In genomic region chr15:93029613-93030429, GRCh38 we compare ENCODE assay signal across 8 cellular contexts. TPM values are rescaled to one million over a fixed set of nuclear protein-coding genes. Genes with fewer than 3 reads are reported as not detected.
DNase-seq lines count a peak whose midpoint lies in the region; ATAC-seq and TF ChIP-seq lines count a peak whose summit lies in the region.

No MANE protein-coding gene starts in this region.

- H3K9me3 Mint-ChIP-seq in activated CD8-positive, alpha-beta memory T cell treated with anti-CD3 and anti-CD28 coated beads, Interleukin-2, amount 10 ng/mL, durations not matched to agents 7 days and 5 days (ENCODE audit: low read depth), result no peaks in the 10 kb centered on the region

- peak overlapping the region; percentile 76 for H3K4me2 ChIP-seq in skeletal muscle satellite cell (ENCODE audit: low read length)
- no peak overlapping the region for H3K4me2 ChIP-seq in OCI-LY7 (ENCODE audit: low read length)

- H3K4me1 ChIP-seq in heart right ventricle (peaks cover 24 to 63% (median 51%) of the 10 kb centered on the region in 9 donors), skeletal muscle satellite cell (ENCODE audit: control insufficient read depth, insufficient read depth, low read length) (peaks cover 36% of the 10 kb centered on the region), OCI-LY7 (ENCODE audit: insufficient read depth, low read length, poor library complexity, severe bottlenecking) (no peaks in the 10 kb centered on the region)
- H3K4me1 ChIP-seq in effector memory CD4-positive, alpha-beta T cell (ENCODE audit: control insufficient read depth, insufficient read depth, low read length, poor library complexity, severe bottlenecking), result peaks cover 5% of the 10 kb centered on the region

- H3K9me2 ChIP-seq in OCI-LY7 (ENCODE audit: insufficient read depth, low read length), result no peaks in the 10 kb centered on the region

- H4K20me1 ChIP-seq in OCI-LY7 (ENCODE audit: insufficient read depth, low read length), result no peaks in the 10 kb centered on the region

- peak; percentile 40 for DNase-seq in activated CD8-positive, alpha-beta memory T cell treated with anti-CD3 and anti-CD28 coated beads, Interleukin-2, amount 10 ng/mL, durations not matched to agents 7 days and 5 days
- DNase-seq in heart right ventricle (no peak), H4 (ENCODE audit: low spot score) (no peak), OCI-LY7 (ENCODE audit: low spot score) (no peak)
- no peak for DNase-seq in effector memory CD4-positive, alpha-beta T cell

- no peak overlapping the region for H3K27ac Mint-ChIP-seq in activated CD8-positive, alpha-beta memory T cell treated with anti-CD3 and anti-CD28 coated beads, Interleukin-2, amount 10 ng/mL, durations not matched to agents 7 days and 5 days

- no TSS peak for BruUV-seq in OCI-LY7 (replicated peaks; lab: Mats Ljungman, UMichigan)

- H2AFZ ChIP-seq in OCI-LY7 (ENCODE audit: low read length), result no peak overlapping the region

- H3K36me3 Mint-ChIP-seq in activated CD8-positive, alpha-beta memory T cell treated with anti-CD3 and anti-CD28 coated beads, Interleukin-2, amount 10 ng/mL, durations not matched to agents 7 days and 5 days, result peaks cover 18% of the 10 kb centered on the region

- H3K4me3 ChIP-seq in heart right ventricle (no peak overlapping the region), skeletal muscle satellite cell (ENCODE audit: low read length) (no peak overlapping the region), OCI-LY7 (ENCODE audit: low read depth, low read length, poor library complexity, severe bottlenecking) (no peak overlapping the region)
- H3K4me3 ChIP-seq in effector memory CD4-positive, alpha-beta T cell (ENCODE audit: insufficient read depth, low read depth, low read length, poor library complexity, severe bottlenecking), result no peak overlapping the region

- WGBS in heart right ventricle, 2 donors, result 66 to 75% methylated on average over 20 of the region's 20 CpGs

- CTCF ChIA-PET in activated CD8-positive, alpha-beta memory T cell treated with anti-CD3 and anti-CD28 coated beads, Interleukin-2, amount 10 ng/mL, durations not matched to agents 7 days and 5 days (lab: Charles Lee), result interaction anchor here (0.6 to 6.3 kb wide), 29 partner anchors 9 to 1105 kb away, joined by 3 to 57 read pairs (median 3); partner anchors contain the start of gene RGMA
- CTCF ChIA-PET in OCI-LY7 (lab: Charles Lee; ENCODE audit: unreplicated experiment), result interaction anchor here (0.6 to 1.6 kb wide), 3 partner anchors 11 to 258 kb away, joined by 3 to 10 read pairs (median 6); no protein-coding TSS in a partner anchor

- H3K9ac ChIP-seq in skeletal muscle satellite cell (ENCODE audit: low read depth, low read length), result peak overlapping the region; percentile 1

- H3K27me3 Mint-ChIP-seq in activated CD8-positive, alpha-beta memory T cell treated with anti-CD3 and anti-CD28 coated beads, Interleukin-2, amount 10 ng/mL, durations not matched to agents 7 days and 5 days, result no peaks in the 10 kb centered on the region

- POLR2A ChIA-PET in OCI-LY7 (lab: Charles Lee), result interaction anchor here (0.6 kb wide), 1 partner anchor 154 kb away, joined by 5 read pairs; no protein-coding TSS in a partner anchor

- TF ChIP-seq CTCF in heart right ventricle (IDR thresholded peaks at IDR 0.05), result no peak
- no peak for TF ChIP-seq CTCF in OCI-LY7 (conservative IDR thresholded peaks at IDR 0.05; ENCODE audit: low read length)

- no peaks in the 10 kb centered on the region for H3K9me3 ChIP-seq in heart right ventricle
- H3K9me3 ChIP-seq in skeletal muscle satellite cell (replicated peaks; ENCODE audit: low read length), result no peaks in the 10 kb centered on the region
- H3K9me3 ChIP-seq in OCI-LY7 (ENCODE audit: low read length), result no peaks in the 10 kb centered on the region
- no peaks in the 10 kb centered on the region for H3K9me3 ChIP-seq in effector memory CD4-positive, alpha-beta T cell (ENCODE audit: control insufficient read depth, low read length)

- ATAC-seq in GM18498 (IDR thresholded peaks at IDR 0.05; ENCODE audit: unreplicated experiment) (peak; percentile 4), heart right ventricle (peak in 6 of 8 donors; percentile 10 to 44 (median 22))
- ATAC-seq in activated CD8-positive, alpha-beta memory T cell treated with anti-CD3 and anti-CD28 coated beads, Interleukin-2, amount 10 ng/mL, durations not matched to agents 7 days and 5 days, result no peak
- ATAC-seq in activated CD4-positive, CD25-positive, alpha-beta regulatory T cell treated with anti-CD3 and anti-CD28 coated beads, Interleukin-2, amount 50 U/mL, for 24 hours, result no peak

- no peaks in the 10 kb centered on the region for H3K79me2 ChIP-seq in OCI-LY7 (ENCODE audit: insufficient read depth, low read depth, low read length)

- no peak overlapping the region for H3K4me3 Mint-ChIP-seq in activated CD8-positive, alpha-beta memory T cell treated with anti-CD3 and anti-CD28 coated beads, Interleukin-2, amount 10 ng/mL, durations not matched to agents 7 days and 5 days

- H3K36me3 ChIP-seq in heart right ventricle, result peaks cover 0 to 33% (median 7%) of the 10 kb centered on the region in 9 donors
- peaks cover 35% of the 10 kb centered on the region for H3K36me3 ChIP-seq in skeletal muscle satellite cell (ENCODE audit: insufficient read depth, low read length)
- peaks cover 38% of the 10 kb centered on the region for H3K36me3 ChIP-seq in OCI-LY7 (ENCODE audit: insufficient read depth, low read length)
- peaks cover 25% of the 10 kb centered on the region for H3K36me3 ChIP-seq in effector memory CD4-positive, alpha-beta T cell (ENCODE audit: control insufficient read depth, insufficient read depth, low read length)

- intact Hi-C loops in heart right ventricle (cut with DNase I) (loop anchor here (1.0 to 10.0 kb wide), 6 partner anchors 235 to 1295 kb away; no protein-coding TSS in a partner anchor), OCI-LY7 (cut with micrococcal nuclease; ENCODE audit: unreplicated experiment) (loop anchor here (5.0 kb wide), 1 partner anchor 1092 kb away; no protein-coding TSS in a partner anchor)

- H3K27ac ChIP-seq in heart right ventricle (peak overlapping the region; percentile 70 to 91 (median 86)), OCI-LY7 (ENCODE audit: low read depth, low read length, poor library complexity, severe bottlenecking) (no peak overlapping the region)
- H3K27ac ChIP-seq in effector memory CD4-positive, alpha-beta T cell (ENCODE audit: insufficient read depth, low read length, poor library complexity, severe bottlenecking), result no peak overlapping the region

- no peaks in the 10 kb centered on the region for H3K27me3 ChIP-seq in heart right ventricle
- no peaks in the 10 kb centered on the region for H3K27me3 ChIP-seq in skeletal muscle satellite cell (ENCODE audit: control insufficient read depth, insufficient read depth, low read length)
- no peaks in the 10 kb centered on the region for H3K27me3 ChIP-seq in effector memory CD4-positive, alpha-beta T cell (replicated peaks; ENCODE audit: control insufficient read depth, insufficient read depth, low read length, poor library complexity, severe bottlenecking)

- H3K4me1 Mint-ChIP-seq in activated CD8-positive, alpha-beta memory T cell treated with anti-CD3 and anti-CD28 coated beads, Interleukin-2, amount 10 ng/mL, durations not matched to agents 7 days and 5 days, result peaks cover 19% of the 10 kb centered on the region

RNA-seq across cellular contexts. Expression of gene RGMA, which starts 59.2 kb away (rescaled TPM):
- total RNA-seq in activated CD8-positive, alpha-beta memory T cell treated with anti-CD3 and anti-CD28 coated beads, Interleukin-2, amount 10 ng/mL, durations not matched to agents 7 days and 5 days, result under 1 TPM in 1 of 2 experiments, not detected in 1; 0.28 TPM
- total RNA-seq in heart right ventricle, result 10 to 100 TPM in 5 of 10 donors, 1 to 10 TPM in 5; 4.9 to 33.8 (median 10.9) TPM
- 10 to 100 TPM in 1 of 2 donors, 1 to 10 TPM in 1; 7.3 to 11.9 TPM for polyA plus RNA-seq in heart right ventricle
- total RNA-seq in skeletal muscle satellite cell (2012; rRNA removed), result 0.51 and 1.3 TPM in 2 replicates
- total RNA-seq in H4 (2014; rRNA removed; shearing (Covaris generic)), result 0.29 and 0.72 TPM in 2 replicates
- total RNA-seq in OCI-LY7 (2014; rRNA removed; shearing (Covaris generic)), result not detected in 2 replicates
- not detected in 2 replicates for total RNA-seq in OCI-LY7 (2022)

Comparison
In these comparisons a context has a peak if more than half of its experiments do, and no peak if none do; other contexts are left out.
1. ATAC-seq: peak in GM18498 (single experiment) and heart right ventricle (6 of 8); none in activated CD8-positive, alpha-beta memory T cell treated with anti-CD3 and anti-CD28 coated beads, Interleukin-2, amount 10 ng/mL, durations not matched to agents 7 days and 5 days (single experiment) and activated CD4-positive, CD25-positive, alpha-beta regulatory T cell treated with anti-CD3 and anti-CD28 coated beads, Interleukin-2, amount 50 U/mL, for 24 hours (0 of 2).
2. H3K27ac ChIP-seq: peak in heart right ventricle (10 of 10); none in OCI-LY7 (single experiment) and effector memory CD4-positive, alpha-beta T cell (single experiment).